Comparison of ENCODE assay signal across 27 cellular contexts in genomic region chr17:74408830-74409229, GRCh38. TPM values are rescaled to one million over a fixed set of nuclear protein-coding genes. Genes with fewer than 3 reads are reported as not detected.
A peak's percentile ranks its signal among the peaks of the same experiment; 100 is the strongest.
DNase-seq lines count a peak whose midpoint lies in the region; ATAC-seq, FAIRE-seq and TF ChIP-seq lines count a peak whose summit lies in the region.
"Had no signal": no experiment of that assay in that cellular context is flagged by ENCODE, and none has a peak within 500 bp of the region (broad histone marks: within the 10 kb centered on the region; RNA-seq: fewer than 3 reads in every experiment).

No MANE protein-coding gene starts in this region.

- CTCF ChIA-PET in PC-3 (lab: Charles Lee) = interaction anchor here (0.7 to 1.2 kb wide), 2 partner anchors 15 to 30 kb away, joined by 4 read pairs; no protein-coding TSS in a partner anchor
- CTCF ChIA-PET in CD8-positive, alpha-beta memory T cell (lab: Charles Lee) = no interaction called here

- H3K9me2 ChIP-seq in PC-3 (replicated peaks; ENCODE audit: low read length) = no peaks in the 10 kb centered on the region
- H3K9me2 ChIP-seq: SK-N-SH had no signal

- H3K9me3 ChIP-seq in PC-3 (ENCODE audit: low read length) (no peaks in the 10 kb centered on the region), pancreas (no peaks in the 10 kb centered on the region), suprapubic skin (no peaks in the 10 kb centered on the region)
- H3K9me3 ChIP-seq in CD8-positive, alpha-beta memory T cell (ENCODE audit: low read length) = no peaks in the 10 kb centered on the region
- H3K9me3 ChIP-seq: Caco-2, ovary, SK-N-SH had no signal

- BruUV-seq in PC-3 (replicated peaks; lab: Mats Ljungman, UMichigan) = no TSS peak

- H3K27me3 ChIP-seq in PC-3 (ENCODE audit: low read length) (no peaks in the 10 kb centered on the region), pancreas (no peaks in the 10 kb centered on the region), suprapubic skin (peaks cover 6% of the 10 kb centered on the region)
- H3K27me3 ChIP-seq in CD8-positive, alpha-beta memory T cell (ENCODE audit: insufficient read depth, low read length, poor library complexity, severe bottlenecking) = no peaks in the 10 kb centered on the region
- H3K27me3 ChIP-seq: ovary had no signal

- no peak overlapping the region for H3K27ac Mint-ChIP-seq in CD8-positive, alpha-beta memory T cell
- H3K27ac Mint-ChIP-seq: activated naive CD8-positive, alpha-beta T cell treated with anti-CD3 and anti-CD28 coated beads for 36 hours; stimulated activated naive CD8-positive, alpha-beta T cell treated with anti-CD3 and anti-CD28 coated beads, Interleukin-15, amount 100 ng/mL, for 72 hours had no signal

- no peak overlapping the region for H3K4me2 ChIP-seq in PC-3 (ENCODE audit: low read length)
- H3K4me2 ChIP-seq: SK-N-SH had no signal

- H3K9ac ChIP-seq in PC-3 (ENCODE audit: low read length) = no peak overlapping the region
- H3K9ac ChIP-seq: GM23248, SK-N-SH had no signal

- peaks cover 9 to 18% of the 10 kb centered on the region in 2 donors for H3K27me3 Mint-ChIP-seq in CD8-positive, alpha-beta memory T cell
- H3K27me3 Mint-ChIP-seq: activated naive CD8-positive, alpha-beta T cell treated with anti-CD3 and anti-CD28 coated beads for 36 hours had no signal

- no peak for TF ChIP-seq EP300 in suprapubic skin (IDR thresholded peaks at IDR 0.05)

- ATAC-seq in PC-3 = peak; percentile 47
- peak in 3 of 4 donors; percentile 13 to 76 (median 44) for ATAC-seq in pancreas
- ATAC-seq: stimulated activated naive CD8-positive, alpha-beta T cell treated with anti-CD3 and anti-CD28 coated beads, Interleukin-15, amount 100 ng/mL, for 72 hours had no signal

- no peaks in the 10 kb centered on the region for H3K36me3 Mint-ChIP-seq in CD8-positive, alpha-beta memory T cell
- H3K36me3 Mint-ChIP-seq: activated naive CD8-positive, alpha-beta T cell treated with anti-CD3 and anti-CD28 coated beads for 36 hours; immature natural killer cell had no signal

- POLR2A ChIA-PET in PC-3 (lab: Charles Lee; ENCODE audit: unreplicated experiment) = no interaction called here
- POLR2A ChIA-PET in CD8-positive, alpha-beta memory T cell (lab: Charles Lee) = no interaction called here

- no peaks in the 10 kb centered on the region for H4K20me1 ChIP-seq in PC-3 (ENCODE audit: low read length)

- TF ChIP-seq POLR2A in suprapubic skin (IDR thresholded peaks at IDR 0.05) = no peak

- H3K4me1 Mint-ChIP-seq in CD8-positive, alpha-beta memory T cell = peaks cover 0 to 3% (median 0%) of the 10 kb centered on the region in 3 donors
- H3K4me1 Mint-ChIP-seq: activated naive CD8-positive, alpha-beta T cell treated with anti-CD3 and anti-CD28 coated beads for 36 hours; stimulated activated naive CD8-positive, alpha-beta T cell treated with anti-CD3 and anti-CD28 coated beads, Interleukin-15, amount 100 ng/mL, for 72 hours had no signal

- TF ChIP-seq CTCF in PC-3 (conservative IDR thresholded peaks at IDR 0.05; ENCODE audit: low read depth, low read length) = no peak
- no peak for TF ChIP-seq CTCF in pancreas (IDR thresholded peaks at IDR 0.05)
- TF ChIP-seq CTCF in suprapubic skin (IDR thresholded peaks at IDR 0.05) = no peak

- intact Hi-C loops in PC-3 (cut with micrococcal nuclease) = loop anchor here (2.0 kb wide), 1 partner anchor 48 kb away; no protein-coding TSS in a partner anchor
- intact Hi-C loops in pancreas (cut with DNase I) = no loop called here

- no peak overlapping the region for H2AFZ ChIP-seq in PC-3 (ENCODE audit: low read length)
- H2AFZ ChIP-seq: GM23248 had no signal

- H3K36me3 ChIP-seq in PC-3 (ENCODE audit: low read depth, low read length) = no peaks in the 10 kb centered on the region
- H3K36me3 ChIP-seq in pancreas = no peaks in the 10 kb centered on the region
- H3K36me3 ChIP-seq in suprapubic skin = no peaks in the 10 kb centered on the region
- no peaks in the 10 kb centered on the region for H3K36me3 ChIP-seq in CD8-positive, alpha-beta memory T cell (ENCODE audit: insufficient read depth, low read length)
- H3K36me3 ChIP-seq: heart right ventricle, ovary had no signal

- no peak overlapping the region for H3K4me3 Mint-ChIP-seq in CD8-positive, alpha-beta memory T cell
- H3K4me3 Mint-ChIP-seq: activated naive CD8-positive, alpha-beta T cell treated with anti-CD3 and anti-CD28 coated beads for 36 hours; immature natural killer cell; stimulated activated naive CD8-positive, alpha-beta T cell treated with anti-CD3 and anti-CD28 coated beads, Interleukin-15, amount 100 ng/mL, for 72 hours had no signal

- FAIRE-seq in pancreas (lab: Jason Lieb, UNC) (no peak), RCC 7860 (lab: Jason Lieb, UNC) (no peak)
- FAIRE-seq: colon had no signal

- no peaks in the 10 kb centered on the region for H3K79me2 ChIP-seq in PC-3 (ENCODE audit: low read length)

- H3K27ac ChIP-seq in PC-3 (ENCODE audit: low read length) (no peak overlapping the region), pancreas (no peak overlapping the region), suprapubic skin (no peak overlapping the region)
- H3K27ac ChIP-seq in CD8-positive, alpha-beta memory T cell (ENCODE audit: low read depth, low read length) = no peak overlapping the region
- H3K27ac ChIP-seq: GM23248, heart right ventricle, ovary had no signal

- H3K9me3 Mint-ChIP-seq in CD8-positive, alpha-beta memory T cell = peaks cover 0 to 4% (median 0%) of the 10 kb centered on the region in 5 donors
- H3K9me3 Mint-ChIP-seq: immature natural killer cell; stimulated activated naive CD8-positive, alpha-beta T cell treated with anti-CD3 and anti-CD28 coated beads, Interleukin-15, amount 100 ng/mL, for 72 hours had no signal

- H3F3A ChIP-seq in PC-3 (ENCODE audit: low read length, unreplicated experiment) = no peaks in the 10 kb centered on the region

- no peak overlapping the region for H3K4me3 ChIP-seq in PC-3 (ENCODE audit: low read length)
- H3K4me3 ChIP-seq in pancreas = no peak overlapping the region
- H3K4me3 ChIP-seq in suprapubic skin = no peak overlapping the region
- no peak overlapping the region for H3K4me3 ChIP-seq in CD8-positive, alpha-beta memory T cell (ENCODE audit: low read length)
- H3K4me3 ChIP-seq: GM23248, heart right ventricle, ovary had no signal

- 56 to 76% methylated on average over 4 of the region's 4 CpGs for WGBS in pancreas, 2 donors
- WGBS in suprapubic skin = 59% methylated on average over 4 of the region's 4 CpGs

- DNase-seq in HT-29 (ENCODE audit: low spot score) (peak; percentile 31), NCI-H2107 (lab: John Stamatoyannopoulos, UW) (peak; percentile 50), PC-3 (no peak), pancreas (no peak), suprapubic skin (ENCODE audit: low spot score in 2 of 2) (no peak), RCC 7860 (ENCODE audit: low spot score) (no peak), GM19238 (ENCODE audit: insufficient read length, low spot score) (no peak)
- DNase-seq in CD8-positive, alpha-beta memory T cell = no peak
- DNase-seq: activated CD4-positive, CD25-positive, alpha-beta regulatory T cell treated with anti-CD3 and anti-CD28 coated beads, Interleukin-2, amount 50 U/mL, for 72 hours; activated CD8-positive, alpha-beta memory T cell treated with anti-CD3 and anti-CD28 coated beads for 24 hours; activated naive CD8-positive, alpha-beta T cell treated with anti-CD3 and anti-CD28 coated beads for 36 hours; activated T-cell treated with anti-CD3 and anti-CD28 coated beads, Interleukin-2, amount 50 U/mL, for 48 hours; AML-193; heart right ventricle; immature natural killer cell; NCI-H526 treated with DMSO at 0.1 percent for 48 hours; ovary; SK-N-SH; stimulated activated CD4-positive, alpha-beta T cell treated with anti-CD3 and anti-CD28 coated beads, Interleukin-2, amount 100 ng/mL, for 24 hours; stimulated activated naive CD8-positive, alpha-beta T cell treated with anti-CD3 and anti-CD28 coated beads, Interleukin-15, amount 100 ng/mL, for 72 hours; T-helper 9 cell had no signal

- H3K4me1 ChIP-seq in PC-3 (ENCODE audit: insufficient read depth, low read length) = peaks cover 6% of the 10 kb centered on the region; the same call in 1 of the 2 replicates
- H3K4me1 ChIP-seq in pancreas = no peaks in the 10 kb centered on the region
- no peaks in the 10 kb centered on the region for H3K4me1 ChIP-seq in suprapubic skin
- no peaks in the 10 kb centered on the region for H3K4me1 ChIP-seq in CD8-positive, alpha-beta memory T cell (ENCODE audit: insufficient read depth, low read length)

RNA-seq across cellular contexts. Expression of gene GPRC5C, which starts 23.1 kb away (rescaled TPM):
- total RNA-seq in HT-29 (2014; rRNA removed; shearing (Covaris generic)) = 145 and 149 TPM in 2 replicates
- total RNA-seq in PC-3 (2014; rRNA removed) (209 and 210 TPM in 2 replicates), pancreas (100 to 1,000 TPM in 1 of 6 donors, 10 to 100 TPM in 5; 38.2 to 106 (median 49.9) TPM), suprapubic skin (100 to 1,000 TPM in 1 of 4 donors, 10 to 100 TPM in 3; 72.0 to 106 (median 91.5) TPM)
- polyA plus RNA-seq in pancreas = 10 to 100 TPM; 40.4 to 68.0 TPM
- total RNA-seq in CD8-positive, alpha-beta memory T cell = under 1 TPM in 1 of 2 experiments, not detected in 1; 0.27 TPM
- polyA plus RNA-seq in CD8-positive, alpha-beta memory T cell = not detected
- total RNA-seq: HT1080 had no signal
- polyA plus RNA-seq: SK-N-SH had no signal

RNA-seq across cellular contexts. Expression of gene GPR142, which starts 41.5 kb away (rescaled TPM):
- 0.15 and 1.3 TPM in 2 replicates for total RNA-seq in HT-29 (2014; rRNA removed; shearing (Covaris generic))
- total RNA-seq in PC-3 (2014; rRNA removed) (not detected in 2 replicates), pancreas (under 1 TPM; 0.22 to 0.86 (median 0.43) TPM), suprapubic skin (not detected)
- polyA plus RNA-seq in pancreas = 1 to 10 TPM in 1 of 2 donors, under 1 TPM in 1; 0.61 to 2.8 TPM
- not detected for total RNA-seq in CD8-positive, alpha-beta memory T cell
- not detected for polyA plus RNA-seq in CD8-positive, alpha-beta memory T cell
- total RNA-seq: activated naive CD8-positive, alpha-beta T cell treated with anti-CD3 and anti-CD28 coated beads for 36 hours; Caco-2; GM23248; HT1080; lung microvascular endothelial cell; urinary bladder had no signal
- polyA plus RNA-seq: GM23248, heart right ventricle, SK-N-SH had no signal

RNA-seq across cellular contexts. Expression of gene BTBD17, which starts 47.2 kb away (rescaled TPM):
- 0.10 and 0.44 TPM in 2 replicates for total RNA-seq in HT-29 (2014; rRNA removed; shearing (Covaris generic))
- total RNA-seq in PC-3 (2014; rRNA removed) = not detected in 2 replicates
- total RNA-seq in pancreas = under 1 TPM; 0.08 to 0.22 (median 0.15) TPM
- 1 to 10 TPM in 1 of 2 donors, under 1 TPM in 1; 0.19 to 1.7 TPM for polyA plus RNA-seq in pancreas
- not detected for total RNA-seq in suprapubic skin
- not detected for total RNA-seq in CD8-positive, alpha-beta memory T cell
- not detected for polyA plus RNA-seq in CD8-positive, alpha-beta memory T cell
- total RNA-seq: activated naive CD8-positive, alpha-beta T cell treated with anti-CD3 and anti-CD28 coated beads for 36 hours; Caco-2; GM23248; heart right ventricle; HT1080; lung microvascular endothelial cell; ovary; urinary bladder had no signal
- polyA plus RNA-seq: heart right ventricle, ovary, SK-N-SH, urinary bladder had no signal

RNA-seq across cellular contexts. Expression of gene CD300A, which starts 57.6 kb away (rescaled TPM):
- not detected in 2 replicates for total RNA-seq in HT-29 (2014; rRNA removed; shearing (Covaris generic))
- not detected in 2 replicates for total RNA-seq in PC-3 (2014; rRNA removed)
- total RNA-seq in pancreas = 1 to 10 TPM in 3 of 6 donors, under 1 TPM in 3; 0.37 to 5.1 (median 0.92) TPM
- 1 to 10 TPM; 1.3 to 2.0 TPM for polyA plus RNA-seq in pancreas
- total RNA-seq in suprapubic skin = 1 to 10 TPM; 1.4 to 6.3 (median 2.9) TPM
- 1 to 10 TPM; 3.1 to 3.8 TPM for total RNA-seq in CD8-positive, alpha-beta memory T cell
- 121 TPM for polyA plus RNA-seq in CD8-positive, alpha-beta memory T cell
- total RNA-seq: Caco-2, GM23248, HT1080, lung microvascular endothelial cell had no signal
- polyA plus RNA-seq: GM23248, SK-N-SH had no signal

Comparison
In these comparisons a context has a peak if more than half of its experiments do, and no peak if none do; other contexts are left out.
1. DNase-seq: peak in HT-29 (single experiment) and NCI-H2107 (single experiment); none in PC-3 (single experiment), pancreas (0 of 6), suprapubic skin (0 of 2), CD8-positive, alpha-beta memory T cell (0 of 5), RCC 7860 (single experiment) and GM19238 (single experiment).
2. RNA of gene GPRC5C, which starts 23.1 kb away (total RNA-seq): 209 to 210 TPM in PC-3, 145 to 149 TPM in HT-29, 72.0 to 106 TPM in suprapubic skin and 38.2 to 106 TPM in pancreas; 0.27 TPM in CD8-positive, alpha-beta memory T cell; every median in the first group is over 10 times any median in the second.